ENCODE assay signal across 8 cellular contexts in genomic region chr10:42783181-42783549, GRCh38. TPM values are rescaled to one million over a fixed set of nuclear protein-coding genes. Genes with fewer than 3 reads are reported as not detected.
DNase-seq lines count a peak whose midpoint lies in the region; TF ChIP-seq lines count a peak whose summit lies in the region.

No MANE protein-coding gene starts in this region.

- H3K4me1 ChIP-seq in neutrophil (ENCODE audit: control insufficient read depth in 1 of 2, insufficient read depth in 1 of 2, low read depth in 1 of 2, low read length in 1 of 2), result peaks cover 22 to 29% of the 10 kb centered on the region in 2 experiments

- DNase-seq in activated effector memory CD4-positive, alpha-beta T cell treated with anti-CD3 and anti-CD28 coated beads, Interleukin-2, amount 50 U/mL, for 16 hours, result peak; percentile 72
- no peak for DNase-seq in activated effector memory CD4-positive, alpha-beta T cell treated with Interleukin-2 at 50 U/mL for 16 hours
- DNase-seq in M059J (ENCODE audit: low read depth), result peak; percentile 71
- peak; percentile 12 to 36 for DNase-seq in activated CD4-positive, alpha-beta T cell treated with anti-CD3 and anti-CD28 coated beads, Interleukin-2, amount 50 U/mL, for 48 hours
- peak; percentile 27 for DNase-seq in fibroblast of gingiva (ENCODE audit: low read depth)
- no peak for DNase-seq in HuH-7 (ENCODE audit: low spot score)
- DNase-seq in NAMALWA (ENCODE audit: low spot score), result no peak

- peaks cover 24% of the 10 kb centered on the region for H3K36me3 ChIP-seq in neutrophil

- H3K27me3 ChIP-seq in neutrophil, result no peaks in the 10 kb centered on the region

- H3K27ac ChIP-seq in neutrophil, result peak overlapping the region; percentile 80

- no peaks in the 10 kb centered on the region for H3K9me3 ChIP-seq in neutrophil

- TF ChIP-seq CTCF in neutrophil (IDR thresholded peaks at IDR 0.05), result no peak

- peak overlapping the region; percentile 63 to 74 for H3K4me3 ChIP-seq in neutrophil (ENCODE audit: low read depth in 1 of 2, low read length in 1 of 2)

RNA-seq across cellular contexts. Expression of gene BMS1, which starts 0.6 kb away (rescaled TPM):
- 13.0 and 20.6 TPM in 2 replicates for total RNA-seq in M059J (2014; rRNA removed; shearing (Covaris generic))

Comparison
In these comparisons a context has a peak if more than half of its experiments do, and no peak if none do; other contexts are left out.
1. DNase-seq: peak in activated effector memory CD4-positive, alpha-beta T cell treated with anti-CD3 and anti-CD28 coated beads, Interleukin-2, amount 50 U/mL, for 16 hours (single experiment), M059J (single experiment), activated CD4-positive, alpha-beta T cell treated with anti-CD3 and anti-CD28 coated beads, Interleukin-2, amount 50 U/mL, for 48 hours (2 of 2) and fibroblast of gingiva (single experiment); none in activated effector memory CD4-positive, alpha-beta T cell treated with Interleukin-2 at 50 U/mL for 16 hours (single experiment), HuH-7 (single experiment) and NAMALWA (single experiment).